In the genomic region with DNA sequence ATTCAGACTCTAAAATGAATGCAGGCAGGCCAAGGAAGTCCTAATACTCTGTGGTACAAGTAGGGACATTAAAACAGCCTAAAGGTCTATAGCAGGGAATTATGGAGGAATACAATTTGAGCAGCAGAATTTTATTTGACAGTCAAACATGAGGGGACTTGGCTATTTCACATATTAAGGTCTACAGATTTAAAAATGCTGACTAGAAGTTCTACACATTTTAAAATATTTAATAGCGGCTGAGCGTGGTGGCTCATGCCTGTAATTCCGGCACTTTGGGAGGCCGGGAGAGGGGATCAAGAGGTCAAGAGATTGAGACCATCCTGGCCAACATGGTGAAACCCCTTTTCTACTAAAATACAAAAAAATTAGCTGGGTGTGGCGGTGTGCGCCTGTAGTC, we compare ENCODE assay signal across 11 cellular contexts.
"Had no signal": no experiment of that assay in that cellular context is flagged by ENCODE, and none has a peak within 500 bp of the region (broad histone marks: within the 10 kb centered on the region; RNA-seq: fewer than 3 reads in every experiment).

No MANE protein-coding gene starts in this region.

- H3K4me1 ChIP-seq: HAP-1 had no signal

- DNase-seq: GM23248, GOT3, H7, H9, HCEC 1CT, HFFc6 had no signal

- H3K9ac ChIP-seq: GM23248 had no signal

- H3K4me3 ChIP-seq: GM23248, GM23338, HAP-1 had no signal

- FAIRE-seq: H1, H54 had no signal

- H2AFZ ChIP-seq: GM23248, GM23338 had no signal

- H3K9me3 ChIP-seq: HAP-1 had no signal

- H3K4me2 ChIP-seq: GM23338 had no signal

- H3K27ac ChIP-seq: GM23248 had no signal

- ATAC-seq: GM23338, HCT116 had no signal
